8 cellular contexts compared by ENCODE assay signal in the genomic region with DNA sequence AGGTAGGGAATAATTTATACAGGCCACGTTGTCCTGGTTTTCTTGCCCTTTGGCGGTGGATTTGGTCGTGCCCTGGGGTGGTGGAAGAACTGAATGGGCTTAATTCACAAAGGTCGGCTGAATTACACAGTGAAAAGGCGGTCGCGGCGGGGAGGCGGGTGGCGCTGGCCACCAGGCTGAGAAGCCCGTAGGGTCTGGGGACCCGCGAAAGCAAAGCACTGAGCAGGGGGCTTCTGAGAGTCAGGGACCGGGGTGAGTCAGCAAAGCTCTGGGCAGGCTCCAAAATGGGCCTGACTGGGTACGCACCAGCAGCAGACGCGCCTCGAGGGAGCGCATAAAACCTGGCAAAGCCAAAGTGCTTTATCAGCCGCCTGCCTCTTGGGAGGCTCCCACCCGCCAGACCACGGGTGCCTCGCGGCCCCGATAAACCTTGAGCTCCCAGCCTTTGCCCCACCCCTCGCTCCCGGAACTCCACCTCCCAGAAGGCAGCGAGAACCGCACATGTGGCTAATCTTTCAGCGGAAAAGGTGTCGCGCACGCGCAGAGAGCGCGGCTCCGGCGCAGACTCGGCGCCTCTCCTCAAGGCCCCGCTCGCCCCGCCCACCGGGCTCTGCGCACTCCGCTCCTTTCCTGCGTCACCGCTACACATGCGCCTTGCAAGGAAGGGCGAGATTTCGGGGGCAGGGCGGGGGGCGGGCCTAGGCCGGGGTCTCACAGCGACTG. TPM values are rescaled to one million over a fixed set of nuclear protein-coding genes. Genes with fewer than 3 reads are reported as not detected.
DNase-seq lines count a peak whose midpoint lies in the region; ATAC-seq and TF ChIP-seq lines count a peak whose summit lies in the region.

No MANE protein-coding gene starts in this region.

- in situ Hi-C loops in KBM-7 (cut with MboI; ENCODE audit: low pct_unique_long_range_greater_than_20kb, low sequenced_read_pairs) = no loop called here

- intact Hi-C loops in PC-9 (cut with micrococcal nuclease; ENCODE audit: unreplicated experiment) = loop anchor here (1.0 to 2.0 kb wide), 4 partner anchors 9 to 291 kb away; no protein-coding TSS in a partner anchor

- ATAC-seq in GM21723 (IDR thresholded peaks at IDR 0.05; ENCODE audit: unreplicated experiment) (peak; percentile 93), esophagus mucosa (peak; percentile 98)

- H3F3A ChIP-seq in PC-9 (ENCODE audit: insufficient read depth, low read depth) = peaks cover 24% of the 10 kb centered on the region

- H3K9me2 ChIP-seq in PC-9 (ENCODE audit: insufficient read depth) = no peaks in the 10 kb centered on the region

- POLR2A ChIA-PET in PC-9 (lab: Charles Lee; ENCODE audit: unreplicated experiment) = interaction anchor here (0.6 to 1.0 kb wide), 6 partner anchors 9 to 792 kb away, joined by 3 to 9 read pairs (median 4); no protein-coding TSS in a partner anchor

- H3K36me3 ChIP-seq in PC-9 (ENCODE audit: low read depth) = peaks cover 54% of the 10 kb centered on the region
- H3K36me3 ChIP-seq in muscle layer of colon (ENCODE audit: insufficient read depth, low read length) = peaks cover 65% of the 10 kb centered on the region

- TSS peak; percentile 97 for BruUV-seq in PC-9 (replicated peaks; lab: Mats Ljungman, UMichigan)

- H3K4me3 ChIP-seq in PC-9 (peak overlapping the region; percentile 78), muscle layer of colon (ENCODE audit: low read depth in 1 of 2, low read length in 2 of 2) (peak overlapping the region; percentile 48 to 87)

- peaks cover 36% of the 10 kb centered on the region for H3K79me2 ChIP-seq in PC-9 (ENCODE audit: low read depth)

- peak; percentile 98 for DNase-seq in DMS53 (lab: John Stamatoyannopoulos, UW)
- DNase-seq in KBM-7 = peak; percentile 99
- peak; percentile 97 to 100 for DNase-seq in PC-9
- DNase-seq in activated T-cell treated with anti-CD3 and anti-CD28 coated beads, Interleukin-2, amount 50 U/mL, for 48 hours = peak; percentile 99
- DNase-seq in stimulated activated CD8-positive, alpha-beta memory T cell treated with anti-CD3 and anti-CD28 coated beads, Interleukin-7, amount 100 ng/mL, for 1 hour (ENCODE audit: low read depth in 2 of 2) = peak; percentile 97 to 98

- CTCF ChIA-PET in PC-9 (lab: Charles Lee) = interaction anchor here (0.7 to 1.9 kb wide), 5 partner anchors 9 to 301 kb away, joined by 3 to 8 read pairs (median 4); a partner anchor contains a TSS

- TF ChIP-seq CTCF in PC-9 (conservative IDR thresholded peaks at IDR 0.05) = no peak

- peak overlapping the region; percentile 62 for H3K9ac ChIP-seq in muscle layer of colon (ENCODE audit: low read length)

- H3K27me3 ChIP-seq in PC-9 (ENCODE audit: insufficient read depth, low read depth) = no peaks in the 10 kb centered on the region
- H3K27me3 ChIP-seq in muscle layer of colon (ENCODE audit: control insufficient read depth in 1 of 2, insufficient read depth in 2 of 2, low read length in 2 of 2) = no peaks in the 10 kb centered on the region

- H4K20me1 ChIP-seq in PC-9 (ENCODE audit: insufficient read depth) = peaks cover 18% of the 10 kb centered on the region

- H3K4me1 ChIP-seq in PC-9 (replicated peaks; ENCODE audit: insufficient read depth) = peaks cover 17% of the 10 kb centered on the region
- peaks cover 19% of the 10 kb centered on the region for H3K4me1 ChIP-seq in muscle layer of colon (ENCODE audit: insufficient read depth, low read length)

- peak overlapping the region; percentile 74 for H3K27ac ChIP-seq in PC-9
- peak overlapping the region; percentile 68 for H3K27ac ChIP-seq in muscle layer of colon (ENCODE audit: low read depth, low read length)

- H3K9me3 ChIP-seq in PC-9 (ENCODE audit: insufficient read depth, low read depth) (no peaks in the 10 kb centered on the region), muscle layer of colon (ENCODE audit: low read length) (no peaks in the 10 kb centered on the region)

- H2AFZ ChIP-seq in PC-9 = peak overlapping the region; percentile 94

- H3K4me2 ChIP-seq in PC-9 = peak overlapping the region; percentile 83

RNA-seq across cellular contexts. Expression of a gene that starts 0.4 kb away (rescaled TPM):
- total RNA-seq in PC-9 (2021) = 98.8 and 137 TPM in 2 replicates
- 45.3 TPM for total RNA-seq in esophagus mucosa

RNA-seq across cellular contexts. Expression of a gene that starts 11.0 kb away (rescaled TPM):
- total RNA-seq in PC-9 (2021) (586 and 606 TPM in 2 replicates), esophagus mucosa (235 TPM)

RNA-seq across cellular contexts. Expression of a gene that starts 30.4 kb away (rescaled TPM):
- 101 and 108 TPM in 2 replicates for total RNA-seq in PC-9 (2021)
- 29.2 TPM for total RNA-seq in esophagus mucosa

RNA-seq across cellular contexts. Expression of a gene that starts 43.8 kb away (rescaled TPM):
- 0.53 and 0.76 TPM in 2 replicates for total RNA-seq in PC-9 (2021)
- not detected for total RNA-seq in esophagus mucosa

RNA-seq across cellular contexts. Expression of a gene that starts 50.5 kb away (rescaled TPM):
- 45.7 and 54.1 TPM in 2 replicates for total RNA-seq in PC-9 (2021)
- 21.8 TPM for total RNA-seq in esophagus mucosa

Comparison
In these comparisons a context has a peak if more than half of its experiments do, and no peak if none do; other contexts are left out.
1. Peak in every context shown above with its lines: DNase-seq, ATAC-seq, H3K4me3 ChIP-seq and H3K27ac ChIP-seq.